In genomic region chr17:11997147-11997971, GRCh38 we compare ENCODE assay signal across 8 cellular contexts. TPM values are rescaled to one million over a fixed set of nuclear protein-coding genes. Genes with fewer than 3 reads are reported as not detected.
A peak's percentile ranks its signal among the peaks of the same experiment; 100 is the strongest.
DNase-seq lines count a peak whose midpoint lies in the region; ATAC-seq lines count a peak whose summit lies in the region.

Gene ZNF18 (minus strand): TSS chr17:11997475. CDS start chr17:11992829, 4,646 bp downstream.

- H2AK5ac ChIP-seq in mesendoderm (ENCODE audit: low read length), result peak within 1 kb of the TSS; percentile 70

- H3K4me1 ChIP-seq in mesendoderm (ENCODE audit: control insufficient read depth, low read depth, low read length), result peaks cover 2% of the 10 kb centered on the region

- H3K4me3 Mint-ChIP-seq in effector memory CD8-positive, alpha-beta T cell, result peak within 1 kb of the TSS; percentile 81 to 93

- H4K8ac ChIP-seq in mesendoderm (ENCODE audit: low read depth, low read length), result no peak within 1 kb of the TSS

- H3K56ac ChIP-seq in mesendoderm (ENCODE audit: low read length), result peak within 1 kb of the TSS; percentile 94

- peak within 1 kb of the TSS; percentile 83 for H3K4me3 ChIP-seq in mesendoderm (ENCODE audit: low read length)

- peak within 1 kb of the TSS; percentile 77 for H3K4ac ChIP-seq in mesendoderm (ENCODE audit: low read depth, low read length)

- peaks cover 3 to 4% of the 10 kb centered on the region in 2 donors for H3K9me3 Mint-ChIP-seq in effector memory CD8-positive, alpha-beta T cell

- H2BK5ac ChIP-seq in mesendoderm (ENCODE audit: low read length), result no peak within 1 kb of the TSS

- peak within 1 kb of the TSS; percentile 8 for H2BK120ac ChIP-seq in mesendoderm (ENCODE audit: low read depth, low read length)

- H3K36me3 Mint-ChIP-seq in effector memory CD8-positive, alpha-beta T cell (ENCODE audit: insufficient read depth), result peaks cover 13% of the 10 kb centered on the region

- H3K23ac ChIP-seq in mesendoderm (ENCODE audit: low read length), result no peak within 1 kb of the TSS

- DNase-seq in CMK (ENCODE audit: low read depth) (peak; percentile 79), HPDE6-E6E7 (ENCODE audit: extremely low spot score) (peak; percentile 87), NK-92 (lab: John Stamatoyannopoulos, UW; ENCODE audit: unreplicated experiment) (peak; percentile 53), mesendoderm (peak; percentile 97)
- peak; percentile 96 for DNase-seq in activated CD8-positive, alpha-beta memory T cell treated with anti-CD3 and anti-CD28 coated beads for 24 hours
- DNase-seq in effector memory CD8-positive, alpha-beta T cell, result peak; percentile 93 to 95 (median 94)
- peak; percentile 95 for DNase-seq in stimulated activated CD8-positive, alpha-beta memory T cell treated with anti-CD3 and anti-CD28 coated beads, Interleukin-12 subunit alpha, Interleukin-12 subunit beta, amount 100 ng/mL, for 4 hours (ENCODE audit: low read depth)

- no peaks in the 10 kb centered on the region for H3K79me1 ChIP-seq in mesendoderm (ENCODE audit: low read length)

- H3K4me2 ChIP-seq in mesendoderm (ENCODE audit: low read length), result peak within 1 kb of the TSS; percentile 90

- H3K9ac ChIP-seq in mesendoderm (ENCODE audit: low read length), result peak within 1 kb of the TSS; percentile 88

- peak within 1 kb of the TSS; percentile 76 to 88 for H3K27ac Mint-ChIP-seq in effector memory CD8-positive, alpha-beta T cell

- no peaks in the 10 kb centered on the region for H3K27me3 ChIP-seq in mesendoderm (ENCODE audit: insufficient read depth, low read length, poor library complexity)

- peak within 1 kb of the TSS; percentile 98 for H4K5ac ChIP-seq in mesendoderm (ENCODE audit: low read length)

- no peaks in the 10 kb centered on the region for H3K79me2 ChIP-seq in mesendoderm (ENCODE audit: control insufficient read depth, insufficient read depth, low read length)

- no peak within 1 kb of the TSS for H2BK15ac ChIP-seq in mesendoderm (replicated peaks; ENCODE audit: low read depth)

- no peaks in the 10 kb centered on the region for H3K36me3 ChIP-seq in mesendoderm (ENCODE audit: control insufficient read depth, insufficient read depth, low read length)

- no CpG with 5 or more reads among the region's 74 CpGs for WGBS in mesendoderm (ENCODE audit: extremely low coverage, insufficient coverage, low lambda C conversion rate)

- peaks cover 12 to 29% of the 10 kb centered on the region in 2 donors for H3K4me1 Mint-ChIP-seq in effector memory CD8-positive, alpha-beta T cell (ENCODE audit: low read depth in 2 of 2)

- peak within 1 kb of the TSS; percentile 70 for H3K27ac ChIP-seq in mesendoderm (ENCODE audit: low read depth, low read length)

- H3K18ac ChIP-seq in mesendoderm (ENCODE audit: low read length), result peak within 1 kb of the TSS; percentile 61

- peak; percentile 98 for ATAC-seq in GM19467 (IDR thresholded peaks at IDR 0.05; ENCODE audit: unreplicated experiment)
- ATAC-seq in effector memory CD8-positive, alpha-beta T cell (replicated peaks), result peak; percentile 95

- H3K27me3 Mint-ChIP-seq in effector memory CD8-positive, alpha-beta T cell, result no peaks in the 10 kb centered on the region

RNA-seq across cellular contexts. Expression of gene ZNF18, which starts in this region (rescaled TPM):
- 5.4 TPM for polyA plus RNA-seq in mesendoderm (2013, experiment 1 of 2)
- polyA plus RNA-seq in mesendoderm (2013, experiment 2 of 2), result 5.6 TPM

Comparison
In these comparisons a context has a peak if more than half of its experiments do, and no peak if none do; other contexts are left out.
1. Peak in every context shown above with its lines: DNase-seq, ATAC-seq, H3K4me3 ChIP-seq and H3K27ac ChIP-seq.